In the genomic region with DNA sequence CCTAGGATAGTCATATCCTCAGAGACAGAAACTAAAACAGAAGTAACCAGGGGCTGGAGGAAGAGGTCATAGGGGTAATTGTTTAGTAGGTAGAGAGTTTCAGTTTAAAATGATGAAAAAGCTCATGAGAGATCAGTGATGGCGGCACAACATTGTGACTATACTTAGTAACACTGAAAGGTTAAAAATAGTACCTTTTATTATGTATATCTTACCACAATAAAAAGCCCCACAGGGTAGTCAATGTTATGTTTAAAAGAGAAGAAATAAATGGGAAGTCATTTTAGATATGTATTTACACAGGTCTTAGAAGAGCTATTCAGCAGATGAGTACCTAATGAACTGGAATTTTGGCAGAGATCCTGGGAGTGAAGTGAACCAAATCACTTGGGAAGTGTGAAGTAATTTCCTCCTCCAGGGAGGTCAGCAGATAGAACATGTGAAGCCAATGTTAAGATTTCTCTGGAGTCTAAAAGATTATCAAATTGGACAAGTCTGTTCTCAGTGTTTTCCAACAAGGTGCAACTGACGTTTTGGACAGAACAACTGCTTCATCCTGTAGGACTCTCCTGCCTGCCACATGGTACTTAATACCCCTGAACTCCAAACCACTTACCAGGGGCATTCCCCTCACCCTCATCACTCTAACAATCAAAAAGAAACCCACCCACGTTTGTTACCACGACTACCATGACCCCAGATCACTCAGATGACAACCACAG, we compare ENCODE assay signal across 8 cellular contexts.
A peak's percentile ranks its signal among the peaks of the same experiment; 100 is the strongest.
DNase-seq lines count a peak whose midpoint lies in the region; ATAC-seq, FAIRE-seq and TF ChIP-seq lines count a peak whose summit lies in the region.

No MANE protein-coding gene starts in this region.

- peak; percentile 90 for FAIRE-seq in GM19239 (lab: Jason Lieb, UNC)

- peak; percentile 20 for DNase-seq in GM19239 (ENCODE audit: insufficient read length, low spot score)
- peak; percentile 36 for DNase-seq in activated CD4-positive, CD25-positive, alpha-beta regulatory T cell treated with anti-CD3 and anti-CD28 coated beads, Interleukin-2, amount 50 U/mL, for 72 hours
- DNase-seq in kidney tubule cell (ENCODE audit: low spot score): peak; percentile 93
- no peak for DNase-seq in Kasumi-1 (lab: John Stamatoyannopoulos, UW)
- DNase-seq in OCI-M1 (lab: John Stamatoyannopoulos, UW): no peak
- DNase-seq in foreskin melanocyte: no peak

- H3K27ac ChIP-seq in C4-2B: peak overlapping the region; percentile 16; the same call in 1 of the 2 replicates

- TF ChIP-seq CTCF in C4-2B (conservative IDR thresholded peaks at IDR 0.05): no peak

- peak; percentile 75 for ATAC-seq in HG03159 (IDR thresholded peaks at IDR 0.05; ENCODE audit: unreplicated experiment)

Comparison
In these comparisons a context has a peak if more than half of its experiments do, and no peak if none do; other contexts are left out.
1. DNase-seq: peak in GM19239 (single experiment), activated CD4-positive, CD25-positive, alpha-beta regulatory T cell treated with anti-CD3 and anti-CD28 coated beads, Interleukin-2, amount 50 U/mL, for 72 hours (single experiment) and kidney tubule cell (single experiment); none in Kasumi-1 (0 of 2), OCI-M1 (single experiment) and foreskin melanocyte (single experiment).